In the genomic region with DNA sequence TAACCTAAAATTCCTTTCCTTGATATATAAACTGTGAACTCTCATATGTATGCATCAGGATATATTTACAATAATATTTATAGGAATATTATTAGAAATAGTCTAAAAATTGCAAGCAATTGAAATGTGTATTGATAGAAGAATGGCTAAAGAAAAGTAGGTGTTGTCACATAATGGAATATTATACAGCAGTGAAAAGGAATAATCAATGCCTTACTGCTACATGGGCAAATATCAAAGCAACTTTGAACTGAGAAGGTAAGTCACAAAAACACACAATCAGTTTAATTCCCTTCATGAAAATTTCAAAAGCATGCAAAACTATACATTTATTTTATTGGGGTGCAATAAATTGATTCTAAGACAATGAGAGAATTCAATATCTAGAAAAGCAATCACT, we compare ENCODE assay signal across 3 cellular contexts.
TF ChIP-seq lines count a peak whose summit lies in the region.

No MANE protein-coding gene starts in this region.

TF ChIP-seq in HEK293, 187 proteins besides CTCF, POLR2A, EP300 and RAD21:
- no peak for TF ChIP-seq ZNF157 (tag by site-specific recombination; IDR thresholded peaks at IDR 0.05)
- TF ChIP-seq ZNF146 (tag by site-specific recombination; IDR thresholded peaks at IDR 0.05) = peak; percentile 82

TF ChIP-seq in K562, 482 proteins besides CTCF, POLR2A, EP300 and RAD21:
- no peak for TF ChIP-seq HNRNPL (IDR thresholded peaks at IDR 0.05; ENCODE audit: low read depth, low read length)
- peak; percentile 98 for TF ChIP-seq ZNF146 (CRISPR knock-in tag; IDR thresholded peaks at IDR 0.05; ENCODE audit: unreplicated experiment)
- TF ChIP-seq BCOR (IDR thresholded peaks at IDR 0.05) = peak; percentile 70
- no peak for TF ChIP-seq PCBP1 (IDR thresholded peaks at IDR 0.05; ENCODE audit: low read depth, low read length, poor library complexity, severe bottlenecking)
- TF ChIP-seq ADNP (tag; IDR thresholded peaks at IDR 0.05) = peak; percentile 49; the same call in 1 of the 2 replicates
- TF ChIP-seq RBM25 (IDR thresholded peaks at IDR 0.05; ENCODE audit: low read depth, low read length, severe bottlenecking) = peak; percentile 83
- TF ChIP-seq DACH1 (IDR thresholded peaks at IDR 0.05; ENCODE audit: partially characterized antibody) = no peak
- peak in 1 of 2 experiments; percentile 35; a peak in 1 of 4 replicates for TF ChIP-seq KDM1A (IDR thresholded peaks at IDR 0.05)
- peak in 1 of 2 experiments; percentile 58; a peak in 1 of 3 replicates for TF ChIP-seq CBX3 (IDR thresholded peaks at IDR 0.05; ENCODE audit: borderline replicate concordance in 1 of 2, low read length in 2 of 2)

TF ChIP-seq in H1, 55 proteins besides CTCF, POLR2A, EP300 and RAD21:
- TF ChIP-seq GABPA (IDR thresholded peaks at IDR 0.05; ENCODE audit: borderline replicate concordance, insufficient read depth, low read length) (no peak), PHF8 (conservative IDR thresholded peaks at IDR 0.05; ENCODE audit: low read depth, low read length) (no peak), KDM1A (IDR thresholded peaks at IDR 0.05; ENCODE audit: borderline replicate concordance, low read length) (0 out of 2 replicates have a peak, but pooled peaks have one; percentile 29), RNF2 (IDR thresholded peaks at IDR 0.05; ENCODE audit: borderline replicate concordance, low read depth, low read length, missing control alignments, poor library complexity, severe bottlenecking) (no peak), JUN (IDR thresholded peaks at IDR 0.05; ENCODE audit: low read depth, low read length) (no peak), ZNF274 (IDR thresholded peaks at IDR 0.05; ENCODE audit: borderline replicate concordance, extremely low read depth, low read length) (no peak), EGR1 (IDR thresholded peaks at IDR 0.05; ENCODE audit: borderline replicate concordance, low read depth, low read length) (no peak)
- TF ChIP-seq, protein P1, sequence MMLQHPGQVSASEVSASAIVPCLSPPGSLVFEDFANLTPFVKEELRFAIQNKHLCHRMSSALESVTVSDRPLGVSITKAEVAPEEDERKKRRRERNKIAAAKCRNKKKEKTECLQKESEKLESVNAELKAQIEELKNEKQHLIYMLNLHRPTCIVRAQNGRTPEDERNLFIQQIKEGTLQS (IDR thresholded peaks at IDR 0.05; ENCODE audit: insufficient read depth, low read depth, low read length) = no peak
